In the genomic region with DNA sequence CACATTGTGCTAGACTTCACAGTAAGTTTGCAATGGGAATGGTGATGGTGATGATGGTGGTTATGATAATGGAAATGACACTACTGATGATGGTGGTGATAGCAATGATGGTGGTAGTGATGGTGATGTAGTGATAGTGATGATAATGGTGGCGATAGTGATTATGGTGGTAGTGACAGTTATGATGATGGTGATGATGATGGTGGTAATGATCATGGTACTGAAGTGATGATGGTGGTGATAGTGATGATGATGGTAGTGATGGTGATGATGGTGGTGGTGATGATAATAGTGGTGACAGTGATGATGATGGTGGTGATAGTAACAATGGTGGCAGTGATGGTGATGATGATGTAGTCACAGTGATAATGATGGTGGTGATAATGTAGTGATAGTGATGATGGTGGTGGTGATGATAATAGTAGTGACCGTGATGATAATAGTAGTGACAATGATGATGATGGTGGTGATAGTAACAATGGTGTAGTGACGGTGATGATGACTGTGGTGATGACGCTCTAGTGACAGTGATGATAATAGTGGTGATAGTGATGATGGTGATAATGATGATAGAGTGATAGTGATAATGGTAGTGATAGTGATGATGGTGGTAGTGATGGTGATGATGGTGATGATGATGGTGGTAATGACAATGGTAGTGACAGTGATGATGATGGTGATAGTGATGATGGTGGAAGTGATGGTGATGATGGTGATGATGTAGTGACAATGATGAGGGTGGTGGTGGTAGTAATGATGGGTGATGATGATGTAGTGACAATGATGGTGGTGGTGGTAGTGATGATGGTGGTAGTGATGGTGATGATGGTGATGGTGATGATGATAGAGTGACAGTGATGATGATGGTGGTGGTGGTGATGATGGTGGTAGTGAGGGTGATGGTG, we compare ENCODE assay signal across 23 cellular contexts.
"Had no signal": no experiment of that assay in that cellular context is flagged by ENCODE, and none has a peak within 500 bp of the region (broad histone marks: within the 10 kb centered on the region; RNA-seq: fewer than 3 reads in every experiment).

No MANE protein-coding gene starts in this region.

- H3K4me1 Mint-ChIP-seq: memory B cell had no signal

- H3K4me3 ChIP-seq: colonic mucosa, gastroesophageal sphincter, heart left ventricle, neural progenitor cell, tibial nerve, uterus had no signal

- ATAC-seq: esophagus mucosa, gastroesophageal sphincter, heart left ventricle, left ventricle myocardium superior had no signal

- H3K27ac ChIP-seq: colonic mucosa, gastroesophageal sphincter, heart left ventricle, neural progenitor cell, tibial nerve, uterus, WERI-Rb-1 had no signal

- H3K36me3 Mint-ChIP-seq: brain, memory B cell, neural progenitor cell had no signal

- H3K27ac Mint-ChIP-seq: activated naive CD8-positive, alpha-beta T cell treated with anti-CD3 and anti-CD28 coated beads for 36 hours; activated T-cell treated with anti-CD3 and anti-CD28 coated beads, Interleukin-2, amount 50 U/mL, for 72 hours; brain; memory B cell; neural progenitor cell; progenitor cell of endocrine pancreas; stimulated activated naive CD8-positive, alpha-beta T cell treated with anti-CD3 and anti-CD28 coated beads, Interleukin-15, Interleukin-2, amounts not matched to agents 100 ng/mL and 50 ng/mL, for 24 hours had no signal

- DNase-seq: activated CD4-positive, alpha-beta T cell treated with anti-CD3 and anti-CD28 coated beads for 1 hour; activated CD8-positive, alpha-beta memory T cell treated with anti-CD3 and anti-CD28 coated beads for 24 hours; activated gamma-delta T cell; activated naive CD8-positive, alpha-beta T cell treated with anti-CD3 and anti-CD28 coated beads for 36 hours; activated T-cell treated with anti-CD3 and anti-CD28 coated beads, Interleukin-2, amount 50 U/mL, for 72 hours; amygdala; central memory CD4-positive, alpha-beta T cell; colonic mucosa; heart left ventricle; kidney glomerular epithelial cell; left ventricle myocardium superior; stimulated activated CD4-positive, alpha-beta T cell treated with anti-CD3 and anti-CD28 coated beads, Interleukin-2, amount 100 ng/mL, for 24 hours; uterus; WERI-Rb-1 had no signal

- H3K4me1 ChIP-seq: colonic mucosa, gastroesophageal sphincter, uterus had no signal

- H3K36me3 ChIP-seq: colonic mucosa, gastroesophageal sphincter, heart left ventricle, neural progenitor cell, tibial nerve, uterus, WERI-Rb-1 had no signal

- H3K27me3 Mint-ChIP-seq: activated naive CD8-positive, alpha-beta T cell treated with anti-CD3 and anti-CD28 coated beads for 36 hours; stimulated activated naive CD8-positive, alpha-beta T cell treated with anti-CD3 and anti-CD28 coated beads, Interleukin-15, Interleukin-2, amounts not matched to agents 100 ng/mL and 50 ng/mL, for 24 hours had no signal

- H3K4me2 ChIP-seq: neural progenitor cell had no signal

- FAIRE-seq: endometrium had no signal

- H3K27me3 ChIP-seq: colonic mucosa, gastroesophageal sphincter, heart left ventricle, neural progenitor cell, tibial nerve, uterus had no signal

- H3K9ac ChIP-seq: neural progenitor cell had no signal

- H3K9me3 ChIP-seq: colonic mucosa, gastroesophageal sphincter, heart left ventricle, tibial nerve, uterus had no signal

- H3K9me3 Mint-ChIP-seq: activated naive CD8-positive, alpha-beta T cell treated with anti-CD3 and anti-CD28 coated beads for 36 hours; activated T-cell treated with anti-CD3 and anti-CD28 coated beads, Interleukin-2, amount 50 U/mL, for 72 hours; brain; neural progenitor cell; stimulated activated naive CD8-positive, alpha-beta T cell treated with anti-CD3 and anti-CD28 coated beads, Interleukin-15, Interleukin-2, amounts not matched to agents 100 ng/mL and 50 ng/mL, for 24 hours had no signal

- H2AFZ ChIP-seq: neural progenitor cell had no signal

- H3K4me3 Mint-ChIP-seq: activated naive CD8-positive, alpha-beta T cell treated with anti-CD3 and anti-CD28 coated beads for 36 hours; activated T-cell treated with anti-CD3 and anti-CD28 coated beads, Interleukin-2, amount 50 U/mL, for 72 hours; brain; memory B cell; neural progenitor cell; stimulated activated naive CD8-positive, alpha-beta T cell treated with anti-CD3 and anti-CD28 coated beads, Interleukin-15, Interleukin-2, amounts not matched to agents 100 ng/mL and 50 ng/mL, for 24 hours had no signal
